8 cellular contexts compared by ENCODE assay signal in the genomic region with DNA sequence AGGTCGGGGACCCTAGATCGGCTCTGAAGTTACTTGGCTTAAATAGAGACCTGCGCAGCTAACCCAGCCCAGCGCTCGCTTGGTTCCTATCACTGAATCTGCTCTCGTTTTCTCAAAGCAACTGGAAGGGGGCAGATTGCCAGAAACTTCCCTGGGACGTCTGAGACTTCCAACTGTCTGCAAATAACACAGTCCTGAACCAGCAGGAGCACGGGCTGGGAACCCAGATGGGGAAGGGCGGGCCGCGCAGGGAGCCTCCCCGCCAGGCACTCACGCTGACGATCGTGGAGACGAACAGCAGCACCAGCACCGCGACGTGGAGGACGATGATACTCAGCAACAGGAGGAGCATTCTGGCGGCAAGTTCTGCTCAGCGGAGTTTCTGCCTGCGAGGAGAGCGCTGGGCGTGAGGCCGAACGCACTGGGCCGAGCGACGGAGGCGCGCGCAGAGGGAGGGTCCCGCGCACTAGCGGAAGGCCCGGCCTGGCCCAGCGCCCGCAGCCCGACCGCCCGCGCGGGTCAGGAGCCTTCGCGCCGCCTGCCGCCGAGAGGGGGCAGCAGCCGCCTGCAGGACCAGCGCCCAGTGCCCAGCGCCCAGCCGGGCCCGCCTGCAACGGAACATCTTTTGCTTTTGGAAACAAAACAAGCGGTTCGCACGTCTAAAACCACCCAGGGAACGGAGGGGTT. TPM values are rescaled to one million over a fixed set of nuclear protein-coding genes. Genes with fewer than 3 reads are reported as not detected.
DNase-seq lines count a peak whose midpoint lies in the region; ATAC-seq lines count a peak whose summit lies in the region.

No MANE protein-coding gene starts in this region.

- peaks cover 17% of the 10 kb centered on the region for H3K4me1 Mint-ChIP-seq in activated naive CD8-positive, alpha-beta T cell (ENCODE audit: low read depth)

- peak overlapping the region; percentile 90 for H3K23ac ChIP-seq in neuronal stem cell (ENCODE audit: low read depth, low read length, poor library complexity)

- no peak overlapping the region for H2BK120ac ChIP-seq in neuronal stem cell (ENCODE audit: low read depth, low read length)

- WGBS in neuronal stem cell (ENCODE audit: extremely low coverage in 2 of 2, insufficient read length in 2 of 2, insufficient replicate concordance in 1 of 2), 2 donors: no CpG with 5 or more reads among the region's 59 CpGs
- 1% methylated on average over 59 of the region's 59 CpGs for WGBS in thymus

- H3K27me3 Mint-ChIP-seq in activated naive CD8-positive, alpha-beta T cell: peaks cover 31% of the 10 kb centered on the region

- H3K27ac ChIP-seq in neuronal stem cell (replicated peaks; ENCODE audit: low read length) (no peak overlapping the region), thymus (ENCODE audit: low read depth) (peak overlapping the region; percentile 65)

- no peaks in the 10 kb centered on the region for H3K36me3 Mint-ChIP-seq in activated naive CD8-positive, alpha-beta T cell

- H2BK15ac ChIP-seq in neuronal stem cell (ENCODE audit: low read length): peak overlapping the region; percentile 60

- peak overlapping the region; percentile 92 for H3K4me2 ChIP-seq in neuronal stem cell (ENCODE audit: insufficient read depth, low read length, poor library complexity, severe bottlenecking)

- H2BK12ac ChIP-seq in neuronal stem cell (ENCODE audit: low read length): peak overlapping the region; percentile 17

- peak overlapping the region; percentile 93 for H3K9ac ChIP-seq in neuronal stem cell (ENCODE audit: low read depth, low read length, poor library complexity)

- H3K27ac Mint-ChIP-seq in activated naive CD8-positive, alpha-beta T cell: no peak overlapping the region

- no peak overlapping the region for H4K91ac ChIP-seq in neuronal stem cell (ENCODE audit: low read depth, low read length, poor library complexity)

- H3K79me1 ChIP-seq in neuronal stem cell (ENCODE audit: low read depth, low read length): no peaks in the 10 kb centered on the region

- H3K18ac ChIP-seq in neuronal stem cell (ENCODE audit: low read length): peak overlapping the region; percentile 97

- peak overlapping the region; percentile 92 for H3K14ac ChIP-seq in neuronal stem cell (ENCODE audit: low read length)

- ATAC-seq in HG03159 (IDR thresholded peaks at IDR 0.05; ENCODE audit: unreplicated experiment): peak; percentile 53
- no peak for ATAC-seq in GM21737 (IDR thresholded peaks at IDR 0.05; ENCODE audit: unreplicated experiment)

- H3K9me3 ChIP-seq in neuronal stem cell (replicated peaks in 1 of 2; ENCODE audit: control insufficient read depth in 2 of 2, insufficient read depth in 1 of 2, low read depth in 1 of 2, low read length in 2 of 2): no peaks in the 10 kb centered on the region
- H3K9me3 ChIP-seq in thymus (ENCODE audit: control insufficient read depth): peaks cover 1% of the 10 kb centered on the region

- no peak overlapping the region for H2BK5ac ChIP-seq in neuronal stem cell (ENCODE audit: low read length)

- H3K9me3 Mint-ChIP-seq in activated naive CD8-positive, alpha-beta T cell (ENCODE audit: low read depth): no peaks in the 10 kb centered on the region

- H3K4me1 ChIP-seq in neuronal stem cell (ENCODE audit: control insufficient read depth in 2 of 2, insufficient read depth in 1 of 2, low read depth in 1 of 2, low read length in 2 of 2) (peaks cover 9 to 14% of the 10 kb centered on the region in 2 donors), thymus (ENCODE audit: control insufficient read depth, insufficient read depth, low read length) (no peaks in the 10 kb centered on the region)

- H2AFZ ChIP-seq in neuronal stem cell (ENCODE audit: low read length): peak overlapping the region; percentile 96

- H3K27me3 ChIP-seq in neuronal stem cell (ENCODE audit: control insufficient read depth in 3 of 3, insufficient read depth in 3 of 3, low read depth in 1 of 3, low read length in 3 of 3) (peaks cover 7 to 47% (median 40%) of the 10 kb centered on the region in 3 experiments), thymus (ENCODE audit: control insufficient read depth, insufficient read depth) (peaks cover 52% of the 10 kb centered on the region)

- peak overlapping the region; percentile 80 for H3K4me3 Mint-ChIP-seq in activated naive CD8-positive, alpha-beta T cell

- H3K4me3 ChIP-seq in neuronal stem cell (ENCODE audit: low read length in 2 of 2): peak overlapping the region; percentile 76 to 86
- H3K4me3 ChIP-seq in thymus (ENCODE audit: low read length): peak overlapping the region; percentile 38

- H3K4ac ChIP-seq in neuronal stem cell (ENCODE audit: low read length): no peak overlapping the region

- H2AK5ac ChIP-seq in neuronal stem cell (ENCODE audit: low read depth, low read length): no peak overlapping the region

- in situ Hi-C loops in G401 (cut with HindIII; ENCODE audit: low sequenced_read_pairs): no loop called here

- no peak overlapping the region for H4K8ac ChIP-seq in neuronal stem cell (ENCODE audit: low read depth, low read length)

- no peaks in the 10 kb centered on the region for H3K36me3 ChIP-seq in neuronal stem cell (replicated peaks in 1 of 2; ENCODE audit: control insufficient read depth in 2 of 2, insufficient read depth in 2 of 2, low read length in 2 of 2)
- no peaks in the 10 kb centered on the region for H3K36me3 ChIP-seq in thymus (ENCODE audit: control insufficient read depth, insufficient read depth)

- DNase-seq in G401 (ENCODE audit: low spot score): peak; percentile 68
- DNase-seq in RPMI8226: peak; percentile 76
- peak; percentile 83 for DNase-seq in glomerular visceral epithelial cell (ENCODE audit: extremely low spot score)
- DNase-seq in neuronal stem cell (ENCODE audit: low spot score): peak; percentile 76

RNA-seq across cellular contexts. Expression of gene PMP22, which starts 4.6 kb away (rescaled TPM):
- total RNA-seq in G401 (2014; rRNA removed; shearing (Covaris generic)): 3.2 TPM in 1 of 2 replicates, not detected in the other
- polyA plus RNA-seq in neuronal stem cell (2013, experiment 1 of 2): 8.6 TPM
- 8.7 TPM for polyA plus RNA-seq in neuronal stem cell (2013, experiment 2 of 2)
- polyA plus RNA-seq in thymus: 74.0 TPM
